8 cellular contexts compared by ENCODE assay signal in the genomic region with DNA sequence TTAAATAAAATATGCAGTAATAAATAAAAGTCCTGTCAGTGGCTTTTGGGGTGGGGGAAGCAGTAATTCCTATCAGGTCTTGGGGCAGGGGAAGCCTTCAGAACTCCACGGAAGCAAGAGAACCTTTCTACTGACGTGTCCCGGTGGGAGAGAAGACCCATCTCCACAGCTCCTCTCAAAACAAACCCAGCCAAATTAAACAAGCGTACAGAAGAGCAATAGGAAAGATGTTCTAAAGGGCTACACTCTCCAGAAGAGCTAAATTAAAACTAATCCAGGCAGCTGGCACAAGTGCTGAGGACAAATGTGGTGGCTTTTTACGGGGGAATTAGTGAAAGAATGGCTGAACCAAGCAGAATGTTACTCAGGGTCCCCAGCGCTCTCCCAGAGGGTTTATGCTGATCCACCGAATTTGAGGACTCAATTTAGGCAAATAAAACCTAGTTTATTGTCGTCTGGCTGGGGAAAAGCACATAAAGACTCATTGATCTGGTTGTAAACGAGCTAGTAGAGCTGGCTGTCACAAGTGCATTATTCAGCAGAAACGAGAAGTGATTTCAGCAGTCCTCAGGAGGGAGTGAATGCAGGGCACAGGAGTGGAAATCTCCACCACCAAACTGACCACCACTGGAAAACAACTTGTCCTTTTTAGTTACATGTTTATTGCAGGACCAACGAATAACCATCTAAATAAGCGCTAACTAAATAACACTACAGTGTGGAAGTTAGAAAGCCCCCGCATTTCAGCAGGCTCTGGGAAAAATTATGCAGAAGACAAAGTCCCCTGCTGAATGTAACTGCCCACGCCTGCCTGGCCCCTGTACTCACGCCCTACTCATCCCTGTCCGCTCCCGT. TPM values are rescaled to one million over a fixed set of nuclear protein-coding genes. Genes with fewer than 3 reads are reported as not detected.
DNase-seq lines count a peak whose midpoint lies in the region; ATAC-seq and TF ChIP-seq lines count a peak whose summit lies in the region.

No MANE protein-coding gene starts in this region.

- CTCF ChIA-PET in AG04450 (lab: Charles Lee): interaction anchor here (0.8 to 4.6 kb wide), 4 partner anchors 9 to 687 kb away, joined by 4 to 38 read pairs (median 8); no protein-coding TSS in a partner anchor
- CTCF ChIA-PET in activated CD4-positive, alpha-beta memory T cell treated with anti-CD3 and anti-CD28 coated beads for 36 hours (lab: Charles Lee): interaction anchor here (1.8 kb wide), 1 partner anchor 9 kb away, joined by 5 read pairs; no protein-coding TSS in a partner anchor

- TF ChIP-seq CTCF in AG04450 (IDR thresholded peaks at IDR 0.05; ENCODE audit: low read depth, low read length) (no peak), HFFc6 (IDR thresholded peaks at IDR 0.05) (no peak)

- no peaks in the 10 kb centered on the region; the same call in 1 of the 2 replicates for H3K27me3 Mint-ChIP-seq in HFFc6 (ENCODE audit: insufficient read depth)
- H3K27me3 Mint-ChIP-seq in activated CD4-positive, alpha-beta memory T cell treated with anti-CD3 and anti-CD28 coated beads for 36 hours: peaks cover 3% of the 10 kb centered on the region

- peak overlapping the region; percentile 73 for H3K4me3 Mint-ChIP-seq in HFFc6
- no peak overlapping the region for H3K4me3 Mint-ChIP-seq in activated CD4-positive, alpha-beta memory T cell treated with anti-CD3 and anti-CD28 coated beads for 36 hours

- H3K36me3 Mint-ChIP-seq in HFFc6 (ENCODE audit: low read depth): no peaks in the 10 kb centered on the region
- H3K36me3 Mint-ChIP-seq in activated CD4-positive, alpha-beta memory T cell treated with anti-CD3 and anti-CD28 coated beads for 36 hours: no peaks in the 10 kb centered on the region

- H3K4me1 Mint-ChIP-seq in HFFc6 (ENCODE audit: low read depth): peaks cover 42% of the 10 kb centered on the region
- peaks cover 3% of the 10 kb centered on the region for H3K4me1 Mint-ChIP-seq in activated CD4-positive, alpha-beta memory T cell treated with anti-CD3 and anti-CD28 coated beads for 36 hours (ENCODE audit: low read depth)

- ATAC-seq in GM21447 (IDR thresholded peaks at IDR 0.05; ENCODE audit: unreplicated experiment): no peak
- no peak for ATAC-seq in HG03521 (IDR thresholded peaks at IDR 0.05; ENCODE audit: unreplicated experiment)

- POLR2A ChIA-PET in AG04450 (lab: Yijun Ruan, JAX): interaction anchor here (1.1 kb wide), 1 partner anchor 57 kb away, joined by 3 read pairs; no protein-coding TSS in a partner anchor
- POLR2A ChIA-PET in activated CD4-positive, alpha-beta memory T cell treated with anti-CD3 and anti-CD28 coated beads for 36 hours (lab: Charles Lee): no interaction called here

- H3K9ac ChIP-seq in adipocyte (ENCODE audit: low read length): peak overlapping the region; percentile 62

- H3K4me1 ChIP-seq in adipocyte (ENCODE audit: control insufficient read depth, insufficient read depth, low read length): peaks cover 17% of the 10 kb centered on the region

- H3K27ac ChIP-seq in AG04450 (ENCODE audit: low read depth, low read length): peak overlapping the region; percentile 96

- H3K36me3 ChIP-seq in adipocyte (ENCODE audit: control insufficient read depth, insufficient read depth, low read length, severe bottlenecking): no peaks in the 10 kb centered on the region

- DNase-seq in AG04450 (ENCODE audit: low read depth, low spot score) (no peak), HFFc6 (peak; percentile 53), adipocyte (ENCODE audit: low read depth) (peak; percentile 36), mesenteric fat pad (ENCODE audit: low spot score) (peak; percentile 30), NCI-H226 (no peak)
- no peak for DNase-seq in activated CD4-positive, alpha-beta memory T cell treated with anti-CD3 and anti-CD28 coated beads for 36 hours

- intact Hi-C loops in activated CD4-positive, alpha-beta memory T cell treated with anti-CD3 and anti-CD28 coated beads for 36 hours (cut with micrococcal nuclease): no loop called here

- H3K4me3 ChIP-seq in AG04450 (ENCODE audit: low read depth, low read length): peak overlapping the region; percentile 59
- peak overlapping the region; percentile 70 for H3K4me3 ChIP-seq in adipocyte (ENCODE audit: low read length)

- peak overlapping the region; percentile 85 for H3K27ac Mint-ChIP-seq in HFFc6
- H3K27ac Mint-ChIP-seq in activated CD4-positive, alpha-beta memory T cell treated with anti-CD3 and anti-CD28 coated beads for 36 hours: no peak overlapping the region

- H3K9me3 ChIP-seq in AG04450 (ENCODE audit: control insufficient read depth, insufficient read depth, low read length) (no peaks in the 10 kb centered on the region), adipocyte (ENCODE audit: control insufficient read depth, low read length) (no peaks in the 10 kb centered on the region)

- H3K9me3 Mint-ChIP-seq in HFFc6: no peaks in the 10 kb centered on the region
- no peaks in the 10 kb centered on the region for H3K9me3 Mint-ChIP-seq in activated CD4-positive, alpha-beta memory T cell treated with anti-CD3 and anti-CD28 coated beads for 36 hours

- H3K27me3 ChIP-seq in AG04450 (ENCODE audit: control insufficient read depth, insufficient read depth, low read length): no peaks in the 10 kb centered on the region
- H3K27me3 ChIP-seq in adipocyte (replicated peaks; ENCODE audit: control insufficient read depth, insufficient read depth, low read length): peaks cover 5% of the 10 kb centered on the region

RNA-seq across cellular contexts. Expression of a gene that starts 13.5 kb away (rescaled TPM):
- polyA plus RNA-seq in AG04450 (2011; rRNA removed): not detected in 2 replicates
- polyA minus RNA-seq in AG04450 (2011; rRNA and poly(A)+ RNA removed): not detected in 2 replicates
- total RNA-seq in HFFc6 (2021; fragmentation: NEBNext Ultra II Directional; extraction: Animal tissue kit (Norgen Biotek cat#: 25700)): not detected
- not detected for total RNA-seq in mesenteric fat pad
- total RNA-seq in activated CD4-positive, alpha-beta memory T cell treated with anti-CD3 and anti-CD28 coated beads for 36 hours: not detected

Comparison
In these comparisons a context has a peak if more than half of its experiments do, and no peak if none do; other contexts are left out.
1. DNase-seq: peak in HFFc6 (single experiment), adipocyte (single experiment) and mesenteric fat pad (single experiment); none in AG04450 (single experiment), NCI-H226 (single experiment) and activated CD4-positive, alpha-beta memory T cell treated with anti-CD3 and anti-CD28 coated beads for 36 hours (single experiment).